Comparison of ENCODE assay signal across 1 cellular context in genomic region chr2:202831241-202831997, GRCh38.
A peak's percentile ranks its signal among the peaks of the same experiment; 100 is the strongest.
TF ChIP-seq lines count a peak whose summit lies in the region.

No MANE protein-coding gene starts in this region.

TF ChIP-seq in SK-N-SH, 30 proteins besides CTCF, POLR2A, EP300 and RAD21 (continued from another document):
- peak; percentile 66 for TF ChIP-seq SMC3 (IDR thresholded peaks at IDR 0.05; ENCODE audit: low read depth, low read length)
- no peak for TF ChIP-seq ELF1 (IDR thresholded peaks at IDR 0.05)
